ENCODE assay signal across 13 cellular contexts in genomic region chr4:121112530-121112929, GRCh38. TPM values are rescaled to one million over a fixed set of nuclear protein-coding genes. Genes with fewer than 3 reads are reported as not detected.
A peak's percentile ranks its signal among the peaks of the same experiment; 100 is the strongest.
DNase-seq lines count a peak whose midpoint lies in the region; ATAC-seq and TF ChIP-seq lines count a peak whose summit lies in the region.
"Had no signal": no experiment of that assay in that cellular context is flagged by ENCODE, and none has a peak within 500 bp of the region (broad histone marks: within the 10 kb centered on the region; RNA-seq: fewer than 3 reads in every experiment).

No MANE protein-coding gene starts in this region.

- no peak overlapping the region for H2BK12ac ChIP-seq in H9 (ENCODE audit: insufficient read length, low read depth, low read length)

- no peaks in the 10 kb centered on the region for H3K79me2 ChIP-seq in H9 (ENCODE audit: insufficient read depth, low read length)

- peaks cover 0 to 4% of the 10 kb centered on the region in 2 experiments; a peak in 1 of 4 replicates for H3K4me1 Mint-ChIP-seq in H9

- no peak overlapping the region for H3K56ac ChIP-seq in H9 (ENCODE audit: insufficient read length, low read depth, low read length)

- H3K18ac ChIP-seq in H9 (ENCODE audit: insufficient read length, low read depth, low read length): no peak overlapping the region

- H3K79me1 ChIP-seq in H9 (ENCODE audit: insufficient read depth, low read depth, low read length, poor library complexity, severe bottlenecking): no peaks in the 10 kb centered on the region

- H2BK120ac ChIP-seq in H9 (ENCODE audit: low read depth, low read length, poor library complexity, severe bottlenecking): no peak overlapping the region

- TF ChIP-seq CTCF in BE2C (IDR thresholded peaks at IDR 0.05; ENCODE audit: low read depth, low read length): peak; percentile 37; the same call in 1 of the 2 replicates
- TF ChIP-seq CTCF in H9 (conservative IDR thresholded peaks at IDR 0.05): peak; percentile 53
- TF ChIP-seq CTCF in astrocyte of the spinal cord (IDR thresholded peaks at IDR 0.05; ENCODE audit: low read depth, low read length): peak; percentile 34
- peak; percentile 50 for TF ChIP-seq CTCF in lower lobe of right lung (IDR thresholded peaks at IDR 0.05)

- peaks cover 2% of the 10 kb centered on the region; the same call in 1 of the 2 replicates for H3K27me3 Mint-ChIP-seq in H9 (ENCODE audit: low read depth)

- POLR2A ChIA-PET in HEK293T (lab: Yijun Ruan, JAX): no interaction called here

- no peaks in the 10 kb centered on the region for H3K23me2 ChIP-seq in H9 (ENCODE audit: insufficient read length, low read depth, low read length, poor library complexity, severe bottlenecking)

- no peak overlapping the region for H3T11ph ChIP-seq in H9 (ENCODE audit: low read length)

- in situ Hi-C loops in astrocyte of the spinal cord (cut with HindIII; ENCODE audit: low sequenced_read_pairs): no loop called here

- DNase-seq in BE2C: no peak
- no peak for DNase-seq in H9
- no peak for DNase-seq in astrocyte of the spinal cord (ENCODE audit: low read depth, low spot score)
- DNase-seq in lower lobe of right lung: no peak
- DNase-seq in NCI-H345 treated with DMSO at 0.1 percent for 48 hours (lab: John Stamatoyannopoulos, UW; ENCODE audit: unreplicated experiment): no peak
- no peak for DNase-seq in NCI-H2196 treated with DMSO at 0.1 percent for 48 hours (lab: John Stamatoyannopoulos, UW; ENCODE audit: unreplicated experiment)
- no peak for DNase-seq in HEK293T (ENCODE audit: extremely low spot score)
- DNase-seq: DMS153, NCI-H69 had no signal

- no peak overlapping the region for H4K8ac ChIP-seq in H9 (replicated peaks; ENCODE audit: insufficient read length, low read depth, low read length)

- H2BK20ac ChIP-seq in H9 (ENCODE audit: low read depth, low read length, poor library complexity, severe bottlenecking): no peak overlapping the region

- H4K5ac ChIP-seq in H9 (ENCODE audit: insufficient read length, low read depth, low read length): no peak overlapping the region

- no peaks in the 10 kb centered on the region for H4K20me1 ChIP-seq in H9 (ENCODE audit: control insufficient read depth, insufficient read depth, insufficient read length)

- H3K4me3 ChIP-seq in BE2C (ENCODE audit: low read depth, low read length): no peak overlapping the region
- no peak overlapping the region for H3K4me3 ChIP-seq in astrocyte of the spinal cord (ENCODE audit: low read depth, low read length)
- no peak overlapping the region for H3K4me3 ChIP-seq in lower lobe of right lung
- H3K4me3 ChIP-seq: lung had no signal

- H2AFZ ChIP-seq in H9 (ENCODE audit: low read length): no peak overlapping the region

- no peak overlapping the region for H3K9ac ChIP-seq in H9 (ENCODE audit: extremely low read depth, insufficient read length, low read length)

- H3K4ac ChIP-seq in H9 (ENCODE audit: low read depth, low read length): no peak overlapping the region

- H2BK5ac ChIP-seq in H9 (ENCODE audit: insufficient read length, low read length): no peak overlapping the region

- intact Hi-C loops in lower lobe of right lung (cut with DNase I): no loop called here

- H4K91ac ChIP-seq in H9 (ENCODE audit: insufficient read length, low read depth, low read length): no peak overlapping the region

- no peak overlapping the region for H3K14ac ChIP-seq in H9 (ENCODE audit: insufficient read depth, low read length)

- no peaks in the 10 kb centered on the region for H3K36me3 ChIP-seq in BE2C
- H3K36me3 ChIP-seq in lower lobe of right lung: no peaks in the 10 kb centered on the region

- H2BK15ac ChIP-seq in H9 (ENCODE audit: low read depth, low read length): no peak overlapping the region

- H3K27ac Mint-ChIP-seq in H9: no peak overlapping the region
- H3K27ac Mint-ChIP-seq: activated naive CD4-positive, alpha-beta T cell treated with anti-CD3 and anti-CD28 coated beads, Interleukin-2, amount 50 U/mL, for 72 hours had no signal

- H3K9me3 Mint-ChIP-seq in H9: no peaks in the 10 kb centered on the region
- H3K9me3 Mint-ChIP-seq: activated naive CD4-positive, alpha-beta T cell treated with anti-CD3 and anti-CD28 coated beads, Interleukin-2, amount 50 U/mL, for 72 hours had no signal

- H3K4me1 ChIP-seq in BE2C (no peaks in the 10 kb centered on the region), H9 (ENCODE audit: insufficient read depth, low read length) (no peaks in the 10 kb centered on the region), lower lobe of right lung (no peaks in the 10 kb centered on the region)

- H3K27ac ChIP-seq in H9 (ENCODE audit: insufficient read length, low read depth, low read length): no peak overlapping the region
- H3K27ac ChIP-seq in lower lobe of right lung: no peak overlapping the region

- H3K4me3 Mint-ChIP-seq in H9: no peak overlapping the region

- CTCF ChIA-PET in HEK293T (lab: Yijun Ruan, JAX): no interaction called here

- no peak overlapping the region for H3K23ac ChIP-seq in H9 (ENCODE audit: insufficient read length, low read depth, low read length)

- peaks cover 9% of the 10 kb centered on the region; the same call in 1 of the 2 replicates for H3K27me3 ChIP-seq in BE2C
- no peaks in the 10 kb centered on the region for H3K27me3 ChIP-seq in H9 (ENCODE audit: insufficient read depth, low read length)
- no peaks in the 10 kb centered on the region for H3K27me3 ChIP-seq in lower lobe of right lung (ENCODE audit: low read depth)

- no peak overlapping the region for H3K4me2 ChIP-seq in H9 (ENCODE audit: insufficient read depth, insufficient read length, low read length)

- ATAC-seq in lower lobe of right lung: no peak
- ATAC-seq in GM21515 (IDR thresholded peaks at IDR 0.05; ENCODE audit: unreplicated experiment): no peak
- ATAC-seq: activated naive CD4-positive, alpha-beta T cell treated with anti-CD3 and anti-CD28 coated beads, Interleukin-2, amount 50 U/mL, for 72 hours had no signal

- no peaks in the 10 kb centered on the region for H3K36me3 Mint-ChIP-seq in H9 (ENCODE audit: insufficient read depth in 1 of 3, low read depth in 3 of 3)
- H3K36me3 Mint-ChIP-seq: activated naive CD4-positive, alpha-beta T cell treated with anti-CD3 and anti-CD28 coated beads, Interleukin-2, amount 50 U/mL, for 72 hours had no signal

- no peaks in the 10 kb centered on the region for H3K9me3 ChIP-seq in BE2C
- no peaks in the 10 kb centered on the region for H3K9me3 ChIP-seq in H9 (ENCODE audit: control insufficient read depth, low read depth, low read length)
- H3K9me3 ChIP-seq in lower lobe of right lung: no peaks in the 10 kb centered on the region

- H2AK5ac ChIP-seq in H9 (ENCODE audit: insufficient read length, low read length): no peak overlapping the region

TF ChIP-seq in HEK293T, 16 proteins besides CTCF, POLR2A, EP300 and RAD21:
- TF ChIP-seq FOXK2 (IDR thresholded peaks at IDR 0.05): no peak
- TF ChIP-seq ELF4 (IDR thresholded peaks at IDR 0.05): no peak
- TF ChIP-seq TARDBP (IDR thresholded peaks at IDR 0.05): no peak
- TF ChIP-seq FOXM1 (IDR thresholded peaks at IDR 0.05; ENCODE audit: borderline replicate concordance): no peak
- no peak for TF ChIP-seq ZNF384 (IDR thresholded peaks at IDR 0.05)
- TF ChIP-seq, protein P1, sequence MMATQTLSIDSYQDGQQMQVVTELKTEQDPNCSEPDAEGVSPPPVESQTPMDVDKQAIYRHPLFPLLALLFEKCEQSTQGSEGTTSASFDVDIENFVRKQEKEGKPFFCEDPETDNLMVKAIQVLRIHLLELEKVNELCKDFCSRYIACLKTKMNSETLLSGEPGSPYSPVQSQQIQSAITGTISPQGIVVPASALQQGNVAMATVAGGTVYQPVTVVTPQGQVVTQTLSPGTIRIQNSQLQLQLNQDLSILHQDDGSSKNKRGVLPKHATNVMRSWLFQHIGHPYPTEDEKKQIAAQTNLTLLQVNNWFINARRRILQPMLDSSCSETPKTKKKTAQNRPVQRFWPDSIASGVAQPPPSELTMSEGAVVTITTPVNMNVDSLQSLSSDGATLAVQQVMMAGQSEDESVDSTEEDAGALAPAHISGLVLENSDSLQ (IDR thresholded peaks at IDR 0.05): no peak
- no peak for TF ChIP-seq NFRKB (IDR thresholded peaks at IDR 0.05)
- TF ChIP-seq SP1 (IDR thresholded peaks at IDR 0.05): no peak
- no peak for TF ChIP-seq HDGF (IDR thresholded peaks at IDR 0.05; ENCODE audit: borderline replicate concordance)
- TF ChIP-seq FOXA1 (IDR thresholded peaks at IDR 0.05): no peak
- no peak for TF ChIP-seq L3MBTL2 (conservative IDR thresholded peaks at IDR 0.05)
- TF ChIP-seq CTBP1 (IDR thresholded peaks at IDR 0.05; ENCODE audit: borderline replicate concordance): no peak
- TF ChIP-seq BHLHE40 (IDR thresholded peaks at IDR 0.05; ENCODE audit: borderline replicate concordance): no peak
- TF ChIP-seq ARNT (IDR thresholded peaks at IDR 0.05): no peak

RNA-seq across cellular contexts. Expression of gene NDNF, which starts 40.2 kb away (rescaled TPM):
- not detected for polyA plus RNA-seq in BE2C (2012; ENCODE audit: insufficient read depth, insufficient read length, low read depth)
- total RNA-seq in H9 (2021) (0.15 and 0.17 TPM in 2 replicates), lower lobe of right lung (108 TPM)

RNA-seq across cellular contexts. Expression of gene TNIP3, which starts 51.6 kb away (rescaled TPM):
- not detected for polyA plus RNA-seq in BE2C (2012; ENCODE audit: insufficient read depth, insufficient read length, low read depth)
- total RNA-seq in H9 (2021) (not detected in 2 replicates), lower lobe of right lung (0.95 TPM)
- total RNA-seq: skeletal muscle tissue had no signal

Comparison
In these comparisons a context has a peak if more than half of its experiments do, and no peak if none do; other contexts are left out.
1. RNA of gene NDNF, which starts 40.2 kb away (total RNA-seq): 108 TPM in lower lobe of right lung (single experiment); 0.15 to 0.17 TPM in H9; every median in the first group is over 10 times any median in the second.
2. Peak in every context shown above with its lines, with median percentiles within 50 percentile points of each other: CTCF ChIP-seq.